In the genomic region with DNA sequence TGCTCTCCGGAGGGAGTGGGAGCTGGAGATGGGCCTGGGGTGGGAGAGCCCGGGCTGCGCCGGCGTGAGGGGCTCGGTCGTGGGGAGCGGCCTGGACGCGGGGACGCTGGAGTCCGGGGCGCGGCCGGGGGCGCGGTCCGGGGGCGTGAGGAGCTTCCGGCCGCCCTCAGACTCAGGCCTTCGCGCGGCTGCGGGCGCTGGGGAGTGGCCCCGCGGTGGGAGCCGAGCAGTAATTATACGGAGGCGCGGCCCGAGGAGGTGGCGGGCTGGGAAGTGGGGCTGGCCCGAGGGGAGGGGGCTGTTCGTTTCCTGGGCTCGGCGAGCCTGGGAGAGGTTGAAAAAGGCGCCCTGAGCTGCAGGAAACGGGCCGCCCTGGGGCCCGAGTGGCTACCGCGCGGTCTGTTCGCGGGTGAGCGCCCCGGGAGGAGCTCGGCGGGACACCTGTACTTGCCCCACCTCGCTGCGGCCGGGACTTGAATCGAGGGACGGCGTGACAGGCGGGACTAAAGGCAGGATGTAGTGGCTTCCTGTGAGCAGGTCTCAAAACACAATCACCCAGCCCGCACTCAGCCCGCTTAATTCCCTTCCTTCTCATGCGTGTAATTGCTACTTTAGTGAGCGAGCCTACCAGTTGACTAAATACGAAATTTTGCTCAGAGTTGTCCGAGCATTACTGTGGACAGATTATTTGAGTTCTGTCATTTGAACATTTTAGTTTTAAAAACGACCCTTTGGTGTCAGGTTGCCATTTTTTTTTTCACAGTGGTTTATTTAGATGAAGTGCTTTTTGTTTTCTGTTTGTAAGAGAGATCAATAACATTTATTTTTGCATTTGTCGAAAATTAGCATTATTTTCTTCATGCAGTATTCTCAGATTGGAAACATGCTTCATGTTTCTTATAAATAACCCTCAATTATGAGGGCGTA, we compare ENCODE assay signal across 1 cellular context.
A peak's percentile ranks its signal among the peaks of the same experiment; 100 is the strongest.
TF ChIP-seq lines count a peak whose summit lies in the region.

No MANE protein-coding gene starts in this region.

TF ChIP-seq in HepG2, 621 proteins besides CTCF, POLR2A, EP300 and RAD21 (continued from another document and continues in another):
- TF ChIP-seq, protein P1, sequence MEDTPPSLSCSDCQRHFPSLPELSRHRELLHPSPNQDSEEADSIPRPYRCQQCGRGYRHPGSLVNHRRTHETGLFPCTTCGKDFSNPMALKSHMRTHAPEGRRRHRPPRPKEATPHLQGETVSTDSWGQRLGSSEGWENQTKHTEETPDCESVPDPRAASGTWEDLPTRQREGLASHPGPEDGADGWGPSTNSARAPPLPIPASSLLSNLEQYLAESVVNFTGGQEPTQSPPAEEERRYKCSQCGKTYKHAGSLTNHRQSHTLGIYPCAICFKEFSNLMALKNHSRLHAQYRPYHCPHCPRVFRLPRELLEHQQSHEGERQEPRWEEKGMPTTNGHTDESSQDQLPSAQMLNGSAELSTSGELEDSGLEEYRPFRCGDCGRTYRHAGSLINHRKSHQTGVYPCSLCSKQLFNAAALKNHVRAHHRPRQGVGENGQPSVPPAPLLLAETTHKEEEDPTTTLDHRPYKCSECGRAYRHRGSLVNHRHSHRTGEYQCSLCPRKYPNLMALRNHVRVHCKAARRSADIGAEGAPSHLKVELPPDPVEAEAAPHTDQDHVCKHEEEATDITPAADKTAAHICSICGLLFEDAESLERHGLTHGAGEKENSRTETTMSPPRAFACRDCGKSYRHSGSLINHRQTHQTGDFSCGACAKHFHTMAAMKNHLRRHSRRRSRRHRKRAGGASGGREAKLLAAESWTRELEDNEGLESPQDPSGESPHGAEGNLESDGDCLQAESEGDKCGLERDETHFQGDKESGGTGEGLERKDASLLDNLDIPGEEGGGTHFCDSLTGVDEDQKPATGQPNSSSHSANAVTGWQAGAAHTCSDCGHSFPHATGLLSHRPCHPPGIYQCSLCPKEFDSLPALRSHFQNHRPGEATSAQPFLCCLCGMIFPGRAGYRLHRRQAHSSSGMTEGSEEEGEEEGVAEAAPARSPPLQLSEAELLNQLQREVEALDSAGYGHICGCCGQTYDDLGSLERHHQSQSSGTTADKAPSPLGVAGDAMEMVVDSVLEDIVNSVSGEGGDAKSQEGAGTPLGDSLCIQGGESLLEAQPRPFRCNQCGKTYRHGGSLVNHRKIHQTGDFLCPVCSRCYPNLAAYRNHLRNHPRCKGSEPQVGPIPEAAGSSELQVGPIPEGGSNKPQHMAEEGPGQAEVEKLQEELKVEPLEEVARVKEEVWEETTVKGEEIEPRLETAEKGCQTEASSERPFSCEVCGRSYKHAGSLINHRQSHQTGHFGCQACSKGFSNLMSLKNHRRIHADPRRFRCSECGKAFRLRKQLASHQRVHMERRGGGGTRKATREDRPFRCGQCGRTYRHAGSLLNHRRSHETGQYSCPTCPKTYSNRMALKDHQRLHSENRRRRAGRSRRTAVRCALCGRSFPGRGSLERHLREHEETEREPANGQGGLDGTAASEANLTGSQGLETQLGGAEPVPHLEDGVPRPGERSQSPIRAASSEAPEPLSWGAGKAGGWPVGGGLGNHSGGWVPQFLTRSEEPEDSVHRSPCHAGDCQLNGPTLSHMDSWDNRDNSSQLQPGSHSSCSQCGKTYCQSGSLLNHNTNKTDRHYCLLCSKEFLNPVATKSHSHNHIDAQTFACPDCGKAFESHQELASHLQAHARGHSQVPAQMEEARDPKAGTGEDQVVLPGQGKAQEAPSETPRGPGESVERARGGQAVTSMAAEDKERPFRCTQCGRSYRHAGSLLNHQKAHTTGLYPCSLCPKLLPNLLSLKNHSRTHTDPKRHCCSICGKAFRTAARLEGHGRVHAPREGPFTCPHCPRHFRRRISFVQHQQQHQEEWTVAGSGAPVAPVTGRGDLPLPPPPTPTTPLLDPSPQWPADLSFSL (CRISPR knock-in tag; IDR thresholded peaks at IDR 0.05): no peak
- TF ChIP-seq ONECUT2 (CRISPR knock-in tag; IDR thresholded peaks at IDR 0.05) (no peak), SSRP1 (CRISPR knock-in tag; IDR thresholded peaks at IDR 0.05) (no peak), ZC3H13 (CRISPR knock-in tag; IDR thresholded peaks at IDR 0.05) (peak; percentile 73; the same call in 1 of the 2 replicates), KLF11 (CRISPR knock-in tag; IDR thresholded peaks at IDR 0.05) (no peak), ZNF331 (CRISPR knock-in tag; IDR thresholded peaks at IDR 0.05) (no peak), HOXA7 (CRISPR knock-in tag; IDR thresholded peaks at IDR 0.05) (no peak), NFE2 (CRISPR knock-in tag; IDR thresholded peaks at IDR 0.05) (no peak), FOXJ3 (CRISPR knock-in tag; IDR thresholded peaks at IDR 0.05; ENCODE audit: borderline replicate concordance) (0 out of 2 replicates have a peak, but pooled peaks have one; percentile 39), ARID3A (IDR thresholded peaks at IDR 0.05; ENCODE audit: low read depth, low read length) (no peak), FOXP1 (IDR thresholded peaks at IDR 0.05) (no peak), FOXP1 (CRISPR knock-in tag; IDR thresholded peaks at IDR 0.05) (no peak), CBFB (CRISPR knock-in tag; IDR thresholded peaks at IDR 0.05) (peak; percentile 21; the same call in 1 of the 2 replicates), TRIM24 (CRISPR knock-in tag; IDR thresholded peaks at IDR 0.05) (no peak), MIER3 (CRISPR knock-in tag; IDR thresholded peaks at IDR 0.05; ENCODE audit: borderline replicate concordance) (no peak), SAP130 (CRISPR knock-in tag; IDR thresholded peaks at IDR 0.05; ENCODE audit: low read depth) (peak; percentile 71), MXD4 (CRISPR knock-in tag; IDR thresholded peaks at IDR 0.05) (no peak; the same call in 1 of the 2 replicates), DRAP1 (CRISPR knock-in tag; IDR thresholded peaks at IDR 0.05) (0 out of 2 replicates have a peak, but pooled peaks have one; percentile 8), ZNF12 (CRISPR knock-in tag; IDR thresholded peaks at IDR 0.05) (no peak), ZFP91 (CRISPR knock-in tag; IDR thresholded peaks at IDR 0.05; ENCODE audit: borderline replicate concordance) (peak; percentile 51; the same call in 1 of the 2 replicates), ZBTB33 (CRISPR knock-in tag; IDR thresholded peaks at IDR 0.05) (no peak), SMC3 (IDR thresholded peaks at IDR 0.05; ENCODE audit: low read length) (no peak), CBX2 (IDR thresholded peaks at IDR 0.05; ENCODE audit: low read depth, low read length) (no peak), CBX2 (CRISPR knock-in tag; IDR thresholded peaks at IDR 0.05; ENCODE audit: low read depth) (no peak), SP1 (IDR thresholded peaks at IDR 0.05) (no peak), SP1 (CRISPR knock-in tag; IDR thresholded peaks at IDR 0.05) (no peak), MEF2D (CRISPR knock-in tag; IDR thresholded peaks at IDR 0.05) (no peak), PHF5A (CRISPR knock-in tag; IDR thresholded peaks at IDR 0.05; ENCODE audit: low read depth, unreplicated experiment) (no peak), ZBTB34 (CRISPR knock-in tag; IDR thresholded peaks at IDR 0.05) (no peak), ZNF678 (CRISPR knock-in tag; IDR thresholded peaks at IDR 0.05) (no peak), ZNF329 (CRISPR knock-in tag; IDR thresholded peaks at IDR 0.05; ENCODE audit: low read depth) (no peak), ZNF501 (CRISPR knock-in tag; IDR thresholded peaks at IDR 0.05) (no peak), KDM6A (CRISPR knock-in tag; IDR thresholded peaks at IDR 0.05; ENCODE audit: low read depth) (no peak), ZMYM3 (CRISPR knock-in tag; IDR thresholded peaks at IDR 0.05) (no peak), POLR2AphosphoS2 (IDR thresholded peaks at IDR 0.05; ENCODE audit: low read depth, low read length) (no peak), KMT2A (CRISPR knock-in tag; IDR thresholded peaks at IDR 0.05) (peak; percentile 74), HNRNPK (IDR thresholded peaks at IDR 0.05; ENCODE audit: low read depth, low read length, poor library complexity, severe bottlenecking) (peak; percentile 88), RFXANK (CRISPR knock-in tag; IDR thresholded peaks at IDR 0.05) (no peak), ZNF790 (CRISPR knock-in tag; IDR thresholded peaks at IDR 0.05; ENCODE audit: borderline replicate concordance) (no peak), THRA (CRISPR knock-in tag; IDR thresholded peaks at IDR 0.05; ENCODE audit: borderline replicate concordance) (0 out of 2 replicates have a peak, but pooled peaks have one; percentile 26), ELF4 (CRISPR knock-in tag; IDR thresholded peaks at IDR 0.05; ENCODE audit: borderline replicate concordance) (no peak), KDM5B (CRISPR knock-in tag; IDR thresholded peaks at IDR 0.05; ENCODE audit: borderline replicate concordance) (peak; percentile 72; the same call in 1 of the 2 replicates)
- TF ChIP-seq, protein P2, sequence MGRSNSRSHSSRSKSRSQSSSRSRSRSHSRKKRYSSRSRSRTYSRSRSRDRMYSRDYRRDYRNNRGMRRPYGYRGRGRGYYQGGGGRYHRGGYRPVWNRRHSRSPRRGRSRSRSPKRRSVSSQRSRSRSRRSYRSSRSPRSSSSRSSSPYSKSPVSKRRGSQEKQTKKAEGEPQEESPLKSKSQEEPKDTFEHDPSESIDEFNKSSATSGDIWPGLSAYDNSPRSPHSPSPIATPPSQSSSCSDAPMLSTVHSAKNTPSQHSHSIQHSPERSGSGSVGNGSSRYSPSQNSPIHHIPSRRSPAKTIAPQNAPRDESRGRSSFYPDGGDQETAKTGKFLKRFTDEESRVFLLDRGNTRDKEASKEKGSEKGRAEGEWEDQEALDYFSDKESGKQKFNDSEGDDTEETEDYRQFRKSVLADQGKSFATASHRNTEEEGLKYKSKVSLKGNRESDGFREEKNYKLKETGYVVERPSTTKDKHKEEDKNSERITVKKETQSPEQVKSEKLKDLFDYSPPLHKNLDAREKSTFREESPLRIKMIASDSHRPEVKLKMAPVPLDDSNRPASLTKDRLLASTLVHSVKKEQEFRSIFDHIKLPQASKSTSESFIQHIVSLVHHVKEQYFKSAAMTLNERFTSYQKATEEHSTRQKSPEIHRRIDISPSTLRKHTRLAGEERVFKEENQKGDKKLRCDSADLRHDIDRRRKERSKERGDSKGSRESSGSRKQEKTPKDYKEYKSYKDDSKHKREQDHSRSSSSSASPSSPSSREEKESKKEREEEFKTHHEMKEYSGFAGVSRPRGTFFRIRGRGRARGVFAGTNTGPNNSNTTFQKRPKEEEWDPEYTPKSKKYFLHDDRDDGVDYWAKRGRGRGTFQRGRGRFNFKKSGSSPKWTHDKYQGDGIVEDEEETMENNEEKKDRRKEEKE (IDR thresholded peaks at IDR 0.05): no peak
